In the genomic region with DNA sequence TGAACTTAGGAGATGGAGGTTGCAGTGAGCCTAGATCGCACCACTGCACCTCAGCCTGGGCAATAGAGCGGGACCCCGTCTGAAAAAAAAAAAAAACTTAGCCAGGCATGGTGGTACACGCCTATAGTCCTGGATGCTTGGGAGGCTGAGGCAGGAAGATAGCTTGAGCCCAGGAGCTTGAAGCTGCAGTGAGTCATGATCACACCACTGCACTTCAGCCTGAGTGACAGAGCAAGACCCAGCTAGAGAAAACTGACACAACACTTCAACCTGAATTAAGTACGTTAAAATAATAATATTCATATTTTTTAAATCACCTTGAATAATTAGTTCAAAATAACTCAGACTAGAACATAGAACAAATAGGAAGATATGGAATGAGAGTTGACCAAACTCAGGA, we compare ENCODE assay signal across 16 cellular contexts. TPM values are rescaled to one million over a fixed set of nuclear protein-coding genes. Genes with fewer than 3 reads are reported as not detected.
DNase-seq lines count a peak whose midpoint lies in the region; ATAC-seq, FAIRE-seq and TF ChIP-seq lines count a peak whose summit lies in the region.
"Had no signal": no experiment of that assay in that cellular context is flagged by ENCODE, and none has a peak within 500 bp of the region (broad histone marks: within the 10 kb centered on the region; RNA-seq: fewer than 3 reads in every experiment).

No MANE protein-coding gene starts in this region.

- TF ChIP-seq CTCF in epithelial cell of esophagus (IDR thresholded peaks at IDR 0.05; ENCODE audit: insufficient read depth, low read depth, low read length, missing control alignments): no peak

- ATAC-seq in GM19397 (IDR thresholded peaks at IDR 0.05; ENCODE audit: unreplicated experiment): no peak
- no peak for ATAC-seq in Right ventricle myocardium superior (ENCODE audit: poor library complexity)
- ATAC-seq: A549 had no signal

- no peak overlapping the region for H3K4me3 ChIP-seq in epithelial cell of esophagus (ENCODE audit: low read length)
- H3K4me3 ChIP-seq: A549, HAP-1 had no signal

- peak; percentile 2 for DNase-seq in DMS53 (lab: John Stamatoyannopoulos, UW)
- DNase-seq in DMS53 treated with DMSO at 0.1 percent for 48 hours (lab: John Stamatoyannopoulos, UW; ENCODE audit: unreplicated experiment): no peak
- peak; percentile 55 for DNase-seq in epithelial cell of esophagus (ENCODE audit: low read depth)
- peak; percentile 52 for DNase-seq in kidney tubule cell (ENCODE audit: low spot score)
- DNase-seq in GM12891 (ENCODE audit: insufficient read length, low spot score): no peak
- DNase-seq in Right ventricle myocardium superior: no peak
- DNase-seq: AML-193; CD4-positive, alpha-beta T cell; DMS153; DND-41 had no signal

- no peak for FAIRE-seq in GM12891 (lab: Jason Lieb, UNC)
- FAIRE-seq: A549, G401.6, H1 had no signal

- intact Hi-C loops in Right ventricle myocardium superior (cut with DNase I): no loop called here

- no peak for TF ChIP-seq POLR2A in GM12891 (IDR thresholded peaks at IDR 0.05; ENCODE audit: low read depth, low read length)

TF ChIP-seq in GM12891, 5 proteins besides CTCF, POLR2A, EP300 and RAD21:
- TF ChIP-seq POU2F2 (IDR thresholded peaks at IDR 0.05; ENCODE audit: low read depth, low read length): no peak
- no peak for TF ChIP-seq SPI1 (IDR thresholded peaks at IDR 0.05; ENCODE audit: low read depth, low read length)
- TF ChIP-seq PAX5 (IDR thresholded peaks at IDR 0.05; ENCODE audit: insufficient read depth, low read length, severe bottlenecking): no peak
- no peak for TF ChIP-seq POLR2AphosphoS5 (IDR thresholded peaks at IDR 0.05; ENCODE audit: low read depth, low read length)
- TF ChIP-seq TAF1 (IDR thresholded peaks at IDR 0.05; ENCODE audit: low read depth, low read length): no peak

RNA-seq across cellular contexts. Expression of gene CATSPERB, which starts 5.7 kb away (rescaled TPM):
- 0.04 TPM for polyA plus RNA-seq in GM12891 (2012; ENCODE audit: low read depth, missing spikeins)
- total RNA-seq in Right ventricle myocardium superior: 1.6 TPM
- polyA plus RNA-seq: BJ had no signal

Comparison
In these comparisons a context has a peak if more than half of its experiments do, and no peak if none do; other contexts are left out.
1. DNase-seq: peak in DMS53 (single experiment), epithelial cell of esophagus (single experiment) and kidney tubule cell (single experiment); none in DMS53 treated with DMSO at 0.1 percent for 48 hours (single experiment), GM12891 (single experiment) and Right ventricle myocardium superior (single experiment).